22 cellular contexts compared by ENCODE assay signal in the genomic region with DNA sequence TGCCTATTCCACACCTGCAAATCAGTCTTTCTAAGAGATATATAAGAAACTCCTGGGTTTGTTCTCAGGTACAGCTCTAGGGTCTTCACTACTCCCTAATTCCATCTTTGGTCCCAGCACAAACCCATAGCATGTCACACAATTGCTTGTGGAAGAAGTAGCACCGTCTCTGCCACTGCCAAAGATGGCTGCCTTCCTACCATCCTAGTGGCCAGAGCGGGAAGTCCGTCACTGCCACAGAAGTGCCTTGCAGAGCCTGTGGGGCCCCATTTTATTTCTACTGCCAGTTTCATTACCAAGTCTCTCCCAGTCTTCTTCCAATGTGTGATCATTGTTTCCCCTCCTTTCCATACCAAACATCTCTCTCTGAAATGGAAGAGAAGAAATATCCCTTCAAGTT.
"Had no signal": no experiment of that assay in that cellular context is flagged by ENCODE, and none has a peak within 500 bp of the region (broad histone marks: within the 10 kb centered on the region; RNA-seq: fewer than 3 reads in every experiment).

No MANE protein-coding gene starts in this region.

- H3K4me3 Mint-ChIP-seq: activated CD4-positive, alpha-beta memory T cell treated with anti-CD3 and anti-CD28 coated beads for 36 hours; activated naive CD4-positive, alpha-beta T cell treated with anti-CD3 and anti-CD28 coated beads, Interleukin-2, amount 50 U/mL, for 24 hours; brain; memory B cell; neural crest cell; T-helper 17 cell had no signal

- H3K9me3 Mint-ChIP-seq: activated CD4-positive, alpha-beta memory T cell treated with anti-CD3 and anti-CD28 coated beads for 36 hours; activated naive CD4-positive, alpha-beta T cell treated with anti-CD3 and anti-CD28 coated beads, Interleukin-2, amount 50 U/mL, for 24 hours; memory B cell; neural crest cell had no signal

- H3K27ac Mint-ChIP-seq: activated CD4-positive, alpha-beta memory T cell treated with anti-CD3 and anti-CD28 coated beads for 36 hours; activated naive CD4-positive, alpha-beta T cell treated with anti-CD3 and anti-CD28 coated beads, Interleukin-2, amount 50 U/mL, for 24 hours; brain; memory B cell; T-helper 17 cell had no signal

- H3K36me3 ChIP-seq: esophagus squamous epithelium, gastrocnemius medialis, upper lobe of right lung had no signal

- H3K27ac ChIP-seq: esophagus squamous epithelium, gastrocnemius medialis, upper lobe of right lung had no signal

- DNase-seq: activated CD4-positive, alpha-beta memory T cell treated with anti-CD3 and anti-CD28 coated beads for 36 hours; activated CD4-positive, alpha-beta T cell treated with anti-CD3 and anti-CD28 coated beads for 48 hours; activated gamma-delta T cell; anterior cingulate cortex; caudate nucleus; dermis blood vessel endothelial cell; effector CD8-positive, alpha-beta T cell; esophagus squamous epithelium; gastrocnemius medialis; head of caudate nucleus; retina; stimulated activated CD4-positive, alpha-beta T cell treated with anti-CD3 and anti-CD28 coated beads, Interleukin-4, amount 100 ng/mL, for 1 hour; stimulated activated naive CD4-positive, alpha-beta T cell; SW 1271; T-helper 17 cell; upper lobe of right lung had no signal

- H3K27me3 ChIP-seq: esophagus squamous epithelium, gastrocnemius medialis, upper lobe of right lung had no signal

- H3K9me3 ChIP-seq: esophagus squamous epithelium, gastrocnemius medialis, upper lobe of right lung had no signal

- H3K36me3 Mint-ChIP-seq: activated CD4-positive, alpha-beta memory T cell treated with anti-CD3 and anti-CD28 coated beads for 36 hours; activated naive CD4-positive, alpha-beta T cell treated with anti-CD3 and anti-CD28 coated beads, Interleukin-2, amount 50 U/mL, for 24 hours; brain; memory B cell had no signal

- ATAC-seq: gastrocnemius medialis, T-helper 17 cell, upper lobe of right lung had no signal

- H3K4me3 ChIP-seq: esophagus squamous epithelium, gastrocnemius medialis, upper lobe of right lung had no signal

- H3K27me3 Mint-ChIP-seq: activated CD4-positive, alpha-beta memory T cell treated with anti-CD3 and anti-CD28 coated beads for 36 hours; activated naive CD4-positive, alpha-beta T cell treated with anti-CD3 and anti-CD28 coated beads, Interleukin-2, amount 50 U/mL, for 24 hours; brain; memory B cell; T-helper 17 cell had no signal

- FAIRE-seq: endothelial cell of umbilical vein, islet of Langerhans had no signal
